Comparison of ENCODE assay signal across 23 cellular contexts in genomic region chr9:109681301-109681700, GRCh38.
"Had no signal": no experiment of that assay in that cellular context is flagged by ENCODE, and none has a peak within 500 bp of the region (broad histone marks: within the 10 kb centered on the region; RNA-seq: fewer than 3 reads in every experiment).

No MANE protein-coding gene starts in this region.

- ATAC-seq: K562 had no signal

- H3K9me3 ChIP-seq: SJSA1 had no signal

- H3K4me1 ChIP-seq: SJSA1 had no signal

- H3K27ac ChIP-seq: KMS-11, SJSA1, SK-N-MC had no signal

- H3K4me2 ChIP-seq: KMS-11 had no signal

- H3K27me3 ChIP-seq: SJSA1 had no signal

- FAIRE-seq: K562, RCC 7860 had no signal

- DNase-seq: Kasumi-1, MV-4-11, NCI-H1048, NCI-H1105, NCI-H1417, NCI-H1436 treated with DMSO at 0.1 percent for 48 hours, NCI-H1694, NCI-H187 treated with DMSO at 0.1 percent for 48 hours, NCI-H2029 treated with DMSO at 0.1 percent for 48 hours, NCI-H2107, NCI-H2171 treated with DMSO at 0.1 percent for 48 hours, NCI-H446, NCI-H510A, NCI-H524 treated with DMSO at 0.1 percent for 48 hours, NCI-H774, Right ventricle myocardium superior, RPMI8226, SIG-M5 had no signal

- H3K9ac ChIP-seq: KMS-11 had no signal

- H3K4me3 ChIP-seq: K562, SJSA1, SK-N-MC had no signal

- H3K36me3 ChIP-seq: SJSA1 had no signal
